Comparison of ENCODE assay signal across 22 cellular contexts in genomic region chr9:96130970-96131369, GRCh38.
"Had no signal": no experiment of that assay in that cellular context is flagged by ENCODE, and none has a peak within 500 bp of the region (broad histone marks: within the 10 kb centered on the region; RNA-seq: fewer than 3 reads in every experiment).

No MANE protein-coding gene starts in this region.

- H3K4me2 ChIP-seq: KMS-11 had no signal

- H3K4me3 ChIP-seq: K562 had no signal

- DNase-seq: Kasumi-1, MM.1S, NCI-H1092 treated with DMSO at 0.1 percent for 48 hours, NCI-H1436, NCI-H187, NCI-H2029, NCI-H2081 treated with DMSO at 0.1 percent for 48 hours, NCI-H2171, NCI-H226, NCI-H446, NCI-H510A, NCI-H524 treated with DMSO at 0.1 percent for 48 hours, NCI-H69, NCI-H774, Right ventricle myocardium superior, RPMI8226, SIG-M5 had no signal

- H3K27ac ChIP-seq: HL-60, KMS-11 had no signal

- H3K9ac ChIP-seq: KMS-11 had no signal

- FAIRE-seq: HTR-8/SVneo, K562, RCC 7860 had no signal
